ENCODE assay signal across 1 cellular context in the genomic region with DNA sequence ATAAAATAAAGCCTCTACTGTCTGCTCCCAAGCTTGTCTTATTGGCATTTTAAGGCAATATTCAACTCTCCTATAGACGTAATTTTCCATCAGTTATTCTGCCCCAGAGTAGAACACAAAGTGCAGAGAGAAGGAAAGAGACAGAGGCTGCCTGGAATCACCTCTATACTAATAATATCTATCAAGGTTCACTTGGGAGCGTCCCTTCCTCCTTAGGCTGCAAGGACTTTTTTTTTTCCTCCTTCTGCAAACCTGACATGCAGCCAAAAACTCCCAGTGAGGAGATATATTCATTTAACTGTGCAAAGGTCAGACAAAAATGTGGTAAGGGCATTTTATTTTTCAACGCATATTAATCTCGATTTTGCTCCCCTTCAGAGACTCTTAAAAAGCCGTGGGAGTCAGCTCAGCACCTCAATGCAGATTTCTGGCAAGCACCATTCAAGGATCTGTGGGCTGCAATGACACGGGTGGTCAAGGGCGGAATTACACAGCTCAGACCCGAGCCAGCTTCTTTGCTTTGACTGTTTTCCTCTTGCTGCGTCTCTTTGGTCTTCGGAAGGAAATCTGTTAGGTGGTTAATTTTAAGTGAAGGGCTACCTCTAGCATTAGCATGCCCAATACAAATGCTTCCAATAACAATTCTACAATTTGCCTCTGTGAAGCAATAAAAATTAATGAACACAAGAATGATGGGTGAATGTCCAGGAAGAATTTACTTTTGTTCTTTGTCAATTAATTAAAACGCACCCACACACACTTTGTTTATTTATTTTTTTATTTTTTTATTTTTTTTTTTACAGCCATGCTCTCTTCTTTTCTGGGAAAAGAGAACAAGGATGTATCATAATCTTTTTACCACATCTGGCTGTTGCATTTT.
TF ChIP-seq lines count a peak whose summit lies in the region.

No MANE protein-coding gene starts in this region.

TF ChIP-seq in GM23338, 12 proteins besides CTCF, POLR2A, EP300 and RAD21 (continued from another document):
- TF ChIP-seq, protein P1, sequence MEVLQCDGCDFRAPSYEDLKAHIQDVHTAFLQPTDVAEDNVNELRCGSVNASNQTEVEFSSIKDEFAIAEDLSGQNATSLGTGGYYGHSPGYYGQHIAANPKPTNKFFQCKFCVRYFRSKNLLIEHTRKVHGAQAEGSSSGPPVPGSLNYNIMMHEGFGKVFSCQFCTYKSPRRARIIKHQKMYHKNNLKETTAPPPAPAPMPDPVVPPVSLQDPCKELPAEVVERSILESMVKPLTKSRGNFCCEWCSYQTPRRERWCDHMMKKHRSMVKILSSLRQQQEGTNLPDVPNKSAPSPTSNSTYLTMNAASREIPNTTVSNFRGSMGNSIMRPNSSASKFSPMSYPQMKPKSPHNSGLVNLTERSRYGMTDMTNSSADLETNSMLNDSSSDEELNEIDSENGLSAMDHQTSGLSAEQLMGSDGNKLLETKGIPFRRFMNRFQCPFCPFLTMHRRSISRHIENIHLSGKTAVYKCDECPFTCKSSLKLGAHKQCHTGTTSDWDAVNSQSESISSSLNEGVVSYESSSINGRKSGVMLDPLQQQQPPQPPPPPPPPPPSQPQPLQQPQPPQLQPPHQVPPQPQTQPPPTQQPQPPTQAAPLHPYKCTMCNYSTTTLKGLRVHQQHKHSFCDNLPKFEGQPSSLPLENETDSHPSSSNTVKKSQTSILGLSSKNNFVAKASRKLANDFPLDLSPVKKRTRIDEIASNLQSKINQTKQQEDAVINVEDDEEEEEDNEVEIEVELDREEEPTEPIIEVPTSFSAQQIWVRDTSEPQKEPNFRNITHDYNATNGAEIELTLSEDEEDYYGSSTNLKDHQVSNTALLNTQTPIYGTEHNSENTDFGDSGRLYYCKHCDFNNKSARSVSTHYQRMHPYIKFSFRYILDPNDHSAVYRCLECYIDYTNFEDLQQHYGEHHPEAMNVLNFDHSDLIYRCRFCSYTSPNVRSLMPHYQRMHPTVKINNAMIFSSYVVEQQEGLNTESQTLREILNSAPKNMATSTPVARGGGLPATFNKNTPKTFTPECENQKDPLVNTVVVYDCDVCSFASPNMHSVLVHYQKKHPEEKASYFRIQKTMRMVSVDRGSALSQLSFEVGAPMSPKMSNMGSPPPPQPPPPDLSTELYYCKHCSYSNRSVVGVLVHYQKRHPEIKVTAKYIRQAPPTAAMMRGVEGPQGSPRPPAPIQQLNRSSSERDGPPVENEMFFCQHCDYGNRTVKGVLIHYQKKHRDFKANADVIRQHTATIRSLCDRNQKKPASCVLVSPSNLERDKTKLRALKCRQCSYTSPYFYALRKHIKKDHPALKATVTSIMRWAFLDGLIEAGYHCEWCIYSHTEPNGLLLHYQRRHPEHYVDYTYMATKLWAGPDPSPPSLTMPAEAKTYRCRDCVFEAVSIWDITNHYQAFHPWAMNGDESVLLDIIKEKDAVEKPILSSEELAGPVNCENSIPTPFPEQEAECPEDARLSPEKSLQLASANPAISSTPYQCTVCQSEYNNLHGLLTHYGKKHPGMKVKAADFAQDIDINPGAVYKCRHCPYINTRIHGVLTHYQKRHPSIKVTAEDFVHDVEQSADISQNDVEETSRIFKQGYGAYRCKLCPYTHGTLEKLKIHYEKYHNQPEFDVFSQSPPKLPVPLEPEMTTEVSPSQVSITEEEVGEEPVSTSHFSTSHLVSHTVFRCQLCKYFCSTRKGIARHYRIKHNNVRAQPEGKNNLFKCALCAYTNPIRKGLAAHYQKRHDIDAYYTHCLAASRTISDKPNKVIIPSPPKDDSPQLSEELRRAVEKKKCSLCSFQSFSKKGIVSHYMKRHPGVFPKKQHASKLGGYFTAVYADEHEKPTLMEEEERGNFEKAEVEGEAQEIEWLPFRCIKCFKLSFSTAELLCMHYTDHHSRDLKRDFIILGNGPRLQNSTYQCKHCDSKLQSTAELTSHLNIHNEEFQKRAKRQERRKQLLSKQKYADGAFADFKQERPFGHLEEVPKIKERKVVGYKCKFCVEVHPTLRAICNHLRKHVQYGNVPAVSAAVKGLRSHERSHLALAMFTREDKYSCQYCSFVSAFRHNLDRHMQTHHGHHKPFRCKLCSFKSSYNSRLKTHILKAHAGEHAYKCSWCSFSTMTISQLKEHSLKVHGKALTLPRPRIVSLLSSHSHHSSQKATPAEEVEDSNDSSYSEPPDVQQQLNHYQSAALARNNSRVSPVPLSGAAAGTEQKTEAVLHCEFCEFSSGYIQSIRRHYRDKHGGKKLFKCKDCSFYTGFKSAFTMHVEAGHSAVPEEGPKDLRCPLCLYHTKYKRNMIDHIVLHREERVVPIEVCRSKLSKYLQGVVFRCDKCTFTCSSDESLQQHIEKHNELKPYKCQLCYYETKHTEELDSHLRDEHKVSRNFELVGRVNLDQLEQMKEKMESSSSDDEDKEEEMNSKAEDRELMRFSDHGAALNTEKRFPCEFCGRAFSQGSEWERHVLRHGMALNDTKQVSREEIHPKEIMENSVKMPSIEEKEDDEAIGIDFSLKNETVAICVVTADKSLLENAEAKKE (CRISPR knock-in tag; IDR thresholded peaks at IDR 0.05) = no peak
- TF ChIP-seq CREB1 (CRISPR knock-in tag; IDR thresholded peaks at IDR 0.05; ENCODE audit: low read depth) = no peak
- TF ChIP-seq ZNF331 (CRISPR knock-in tag; IDR thresholded peaks at IDR 0.05; ENCODE audit: low read depth) = no peak
- TF ChIP-seq JUNB (IDR thresholded peaks at IDR 0.05; ENCODE audit: unreplicated experiment) = no peak
- no peak for TF ChIP-seq STAT1 (IDR thresholded peaks at IDR 0.05; ENCODE audit: unreplicated experiment)
- TF ChIP-seq ZNF114 (CRISPR knock-in tag; IDR thresholded peaks at IDR 0.05) = no peak
- TF ChIP-seq EZH2 (IDR thresholded peaks at IDR 0.05; ENCODE audit: low read depth, unreplicated experiment) = no peak
- no peak for TF ChIP-seq POLR2AphosphoS5 (IDR thresholded peaks at IDR 0.05; ENCODE audit: low read depth)
- TF ChIP-seq NANOG (IDR thresholded peaks at IDR 0.05; ENCODE audit: borderline replicate concordance) = no peak
- TF ChIP-seq, protein P2, sequence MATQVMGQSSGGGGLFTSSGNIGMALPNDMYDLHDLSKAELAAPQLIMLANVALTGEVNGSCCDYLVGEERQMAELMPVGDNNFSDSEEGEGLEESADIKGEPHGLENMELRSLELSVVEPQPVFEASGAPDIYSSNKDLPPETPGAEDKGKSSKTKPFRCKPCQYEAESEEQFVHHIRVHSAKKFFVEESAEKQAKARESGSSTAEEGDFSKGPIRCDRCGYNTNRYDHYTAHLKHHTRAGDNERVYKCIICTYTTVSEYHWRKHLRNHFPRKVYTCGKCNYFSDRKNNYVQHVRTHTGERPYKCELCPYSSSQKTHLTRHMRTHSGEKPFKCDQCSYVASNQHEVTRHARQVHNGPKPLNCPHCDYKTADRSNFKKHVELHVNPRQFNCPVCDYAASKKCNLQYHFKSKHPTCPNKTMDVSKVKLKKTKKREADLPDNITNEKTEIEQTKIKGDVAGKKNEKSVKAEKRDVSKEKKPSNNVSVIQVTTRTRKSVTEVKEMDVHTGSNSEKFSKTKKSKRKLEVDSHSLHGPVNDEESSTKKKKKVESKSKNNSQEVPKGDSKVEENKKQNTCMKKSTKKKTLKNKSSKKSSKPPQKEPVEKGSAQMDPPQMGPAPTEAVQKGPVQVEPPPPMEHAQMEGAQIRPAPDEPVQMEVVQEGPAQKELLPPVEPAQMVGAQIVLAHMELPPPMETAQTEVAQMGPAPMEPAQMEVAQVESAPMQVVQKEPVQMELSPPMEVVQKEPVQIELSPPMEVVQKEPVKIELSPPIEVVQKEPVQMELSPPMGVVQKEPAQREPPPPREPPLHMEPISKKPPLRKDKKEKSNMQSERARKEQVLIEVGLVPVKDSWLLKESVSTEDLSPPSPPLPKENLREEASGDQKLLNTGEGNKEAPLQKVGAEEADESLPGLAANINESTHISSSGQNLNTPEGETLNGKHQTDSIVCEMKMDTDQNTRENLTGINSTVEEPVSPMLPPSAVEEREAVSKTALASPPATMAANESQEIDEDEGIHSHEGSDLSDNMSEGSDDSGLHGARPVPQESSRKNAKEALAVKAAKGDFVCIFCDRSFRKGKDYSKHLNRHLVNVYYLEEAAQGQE (IDR thresholded peaks at IDR 0.05; ENCODE audit: unreplicated experiment) = no peak
